ENCODE assay signal across 14 cellular contexts in genomic region chr15:40283615-40284306, GRCh38. TPM values are rescaled to one million over a fixed set of nuclear protein-coding genes. Genes with fewer than 3 reads are reported as not detected.
DNase-seq lines count a peak whose midpoint lies in the region; ATAC-seq and TF ChIP-seq lines count a peak whose summit lies in the region.
"Had no signal": no experiment of that assay in that cellular context is flagged by ENCODE, and none has a peak within 500 bp of the region (broad histone marks: within the 10 kb centered on the region; RNA-seq: fewer than 3 reads in every experiment).

No MANE protein-coding gene starts in this region.

- H3K4me1 Mint-ChIP-seq in natural killer cell: peaks cover 0 to 5% of the 10 kb centered on the region in 2 donors
- peaks cover 2 to 4% of the 10 kb centered on the region in 2 donors for H3K4me1 Mint-ChIP-seq in natural killer cell treated with Interleukin-12 subunit alpha and Interleukin-12 subunit beta and Interleukin-15 and Interleukin-18, amount 100 ng/mL, for 72 hours (ENCODE audit: low read depth in 2 of 2)
- H3K4me1 Mint-ChIP-seq in activated B cell treated with CpG ODN at 0.5 μM for 24 hours: peaks cover 9% of the 10 kb centered on the region
- H3K4me1 Mint-ChIP-seq in memory B cell: no peaks in the 10 kb centered on the region

- H3K36me3 Mint-ChIP-seq in natural killer cell: no peaks in the 10 kb centered on the region
- H3K36me3 Mint-ChIP-seq in natural killer cell treated with Interleukin-12 subunit alpha and Interleukin-12 subunit beta and Interleukin-15 and Interleukin-18, amount 100 ng/mL, for 72 hours: no peaks in the 10 kb centered on the region
- peaks cover 11% of the 10 kb centered on the region for H3K36me3 Mint-ChIP-seq in activated B cell treated with CpG ODN at 0.5 μM for 24 hours (ENCODE audit: low read depth)
- H3K36me3 Mint-ChIP-seq in memory B cell: no peaks in the 10 kb centered on the region

- no peak for DNase-seq in natural killer cell
- no peak for DNase-seq in natural killer cell treated with Interleukin-12 subunit alpha and Interleukin-12 subunit beta and Interleukin-15 and Interleukin-18, amount 100 ng/mL, for 72 hours (ENCODE audit: low spot score)
- no peak for DNase-seq in activated B cell treated with CpG ODN at 0.5 μM for 24 hours
- no peak for DNase-seq in memory B cell (ENCODE audit: low spot score in 2 of 2)
- no peak for DNase-seq in activated CD4-positive, CD25-positive, alpha-beta regulatory T cell treated with anti-CD3 and anti-CD28 coated beads, Interleukin-2, amount 50 U/mL, for 72 hours
- DNase-seq in NCI-H446 treated with DMSO at 0.1 percent for 48 hours (lab: John Stamatoyannopoulos, UW): no peak
- DNase-seq in HT-29 (ENCODE audit: low spot score): no peak
- no peak for DNase-seq in NCI-H1694 (lab: John Stamatoyannopoulos, UW)
- DNase-seq: amniotic stem cell, foreskin keratinocyte, kidney glomerular epithelial cell, NCI-H2029, sigmoid colon had no signal

- no peak for ATAC-seq in natural killer cell
- ATAC-seq in natural killer cell treated with Interleukin-12 subunit alpha and Interleukin-12 subunit beta and Interleukin-15 and Interleukin-18, amount 100 ng/mL, for 72 hours: no peak
- ATAC-seq in activated B cell treated with CpG ODN at 0.5 μM for 24 hours (ENCODE audit: low read depth): no peak
- ATAC-seq in memory B cell (ENCODE audit: low read depth): no peak

- CTCF ChIA-PET in activated B cell treated with CpG ODN at 0.5 μM for 24 hours (lab: Charles Lee): interaction anchor here (1.1 to 3.0 kb wide), 4 partner anchors 10 to 67 kb away, joined by 3 to 13 read pairs (median 10); partner anchors contain the start of gene PLCB2

- H3K27me3 Mint-ChIP-seq in natural killer cell (ENCODE audit: low read depth in 2 of 2) (peaks cover 3 to 20% of the 10 kb centered on the region in 2 donors), activated B cell treated with CpG ODN at 0.5 μM for 24 hours (peaks cover 3% of the 10 kb centered on the region), memory B cell (peaks cover 6% of the 10 kb centered on the region)
- H3K27me3 Mint-ChIP-seq in natural killer cell treated with Interleukin-12 subunit alpha and Interleukin-12 subunit beta and Interleukin-15 and Interleukin-18, amount 100 ng/mL, for 72 hours: peaks cover 3 to 6% of the 10 kb centered on the region in 2 donors

- H3K4me3 Mint-ChIP-seq in natural killer cell (peak overlapping the region; percentile 40), activated B cell treated with CpG ODN at 0.5 μM for 24 hours (peak overlapping the region; percentile 62), memory B cell (peak overlapping the region; percentile 5)
- H3K4me3 Mint-ChIP-seq in natural killer cell treated with Interleukin-12 subunit alpha and Interleukin-12 subunit beta and Interleukin-15 and Interleukin-18, amount 100 ng/mL, for 72 hours: no peak overlapping the region

- POLR2A ChIA-PET in activated B cell treated with CpG ODN at 0.5 μM for 24 hours (lab: Charles Lee): interaction anchor here (0.7 to 2.0 kb wide), 3 partner anchors 9 to 25 kb away, joined by 3 to 14 read pairs (median 5); partner anchors contain the start of gene PLCB2

- no peak for TF ChIP-seq CTCF in natural killer cell (IDR thresholded peaks at IDR 0.05)
- no peak for TF ChIP-seq CTCF in activated B cell treated with CpG ODN at 0.5 μM for 24 hours (IDR thresholded peaks at IDR 0.05)

- no peak overlapping the region for H3K27ac Mint-ChIP-seq in natural killer cell
- H3K27ac Mint-ChIP-seq in natural killer cell treated with Interleukin-12 subunit alpha and Interleukin-12 subunit beta and Interleukin-15 and Interleukin-18, amount 100 ng/mL, for 72 hours: no peak overlapping the region
- H3K27ac Mint-ChIP-seq in activated B cell treated with CpG ODN at 0.5 μM for 24 hours: no peak overlapping the region
- H3K27ac Mint-ChIP-seq in memory B cell: no peak overlapping the region

- intact Hi-C loops in natural killer cell (cut with micrococcal nuclease) (no loop called here), activated B cell treated with CpG ODN at 0.5 μM for 24 hours (cut with micrococcal nuclease) (no loop called here)

- H3K9me3 Mint-ChIP-seq in natural killer cell (no peaks in the 10 kb centered on the region), activated B cell treated with CpG ODN at 0.5 μM for 24 hours (no peaks in the 10 kb centered on the region), memory B cell (no peaks in the 10 kb centered on the region)
- no peaks in the 10 kb centered on the region for H3K9me3 Mint-ChIP-seq in natural killer cell treated with Interleukin-12 subunit alpha and Interleukin-12 subunit beta and Interleukin-15 and Interleukin-18, amount 100 ng/mL, for 72 hours

RNA-seq across cellular contexts. Expression of gene ANKRD63, which starts 0.9 kb away (rescaled TPM):
- total RNA-seq in natural killer cell: not detected
- not detected for total RNA-seq in natural killer cell treated with Interleukin-12 subunit alpha and Interleukin-12 subunit beta and Interleukin-15 and Interleukin-18, amount 100 ng/mL, for 72 hours
- total RNA-seq in activated B cell treated with CpG ODN at 0.5 μM for 24 hours: 0.32 TPM in 1 of 2 replicates, not detected in the other
- total RNA-seq in HT-29 (2014; rRNA removed; shearing (Covaris generic)): not detected in 2 replicates
- total RNA-seq: foreskin keratinocyte, LHCN-M2 had no signal

RNA-seq across cellular contexts. Expression of gene PLCB2, which starts 24.0 kb away (rescaled TPM):
- 100 to 1,000 TPM; 345 to 440 (median 432) TPM for total RNA-seq in natural killer cell
- total RNA-seq in natural killer cell treated with Interleukin-12 subunit alpha and Interleukin-12 subunit beta and Interleukin-15 and Interleukin-18, amount 100 ng/mL, for 72 hours: 100 to 1,000 TPM in 1 of 2 donors, 10 to 100 TPM in 1; 90.5 to 109 TPM
- 109 and 126 TPM in 2 replicates for total RNA-seq in activated B cell treated with CpG ODN at 0.5 μM for 24 hours
- 0.38 and 0.91 TPM in 2 replicates for total RNA-seq in HT-29 (2014; rRNA removed; shearing (Covaris generic))

RNA-seq across cellular contexts. Expression of gene INAFM2, which starts 39.7 kb away (rescaled TPM):
- total RNA-seq in natural killer cell: 10 to 100 TPM; 14.0 to 21.7 (median 15.1) TPM
- total RNA-seq in natural killer cell treated with Interleukin-12 subunit alpha and Interleukin-12 subunit beta and Interleukin-15 and Interleukin-18, amount 100 ng/mL, for 72 hours: 10 to 100 TPM; 16.7 to 17.5 TPM
- total RNA-seq in activated B cell treated with CpG ODN at 0.5 μM for 24 hours: 9.5 TPM in 2 replicates
- 7.9 and 10.2 TPM in 2 replicates for total RNA-seq in HT-29 (2014; rRNA removed; shearing (Covaris generic))

RNA-seq across cellular contexts. Expression of gene PAK6, which starts 44.9 kb away (rescaled TPM):
- total RNA-seq in natural killer cell (10 to 100 TPM in 1 of 3 donors, 1 to 10 TPM in 2; 7.6 to 10.9 (median 7.9) TPM), activated B cell treated with CpG ODN at 0.5 μM for 24 hours (0.34 and 0.40 TPM in 2 replicates)
- 1 to 10 TPM; 1.9 to 2.9 TPM for total RNA-seq in natural killer cell treated with Interleukin-12 subunit alpha and Interleukin-12 subunit beta and Interleukin-15 and Interleukin-18, amount 100 ng/mL, for 72 hours
- total RNA-seq in HT-29 (2014; rRNA removed; shearing (Covaris generic)): 6.4 and 17.7 TPM in 2 replicates

RNA-seq across cellular contexts. Expression of gene CCDC9B, which starts 57.0 kb away (rescaled TPM):
- total RNA-seq in natural killer cell (1 to 10 TPM; 4.4 to 5.3 (median 4.7) TPM), activated B cell treated with CpG ODN at 0.5 μM for 24 hours (0.91 and 2.1 TPM in 2 replicates)
- under 1 TPM; 0.29 to 0.47 TPM for total RNA-seq in natural killer cell treated with Interleukin-12 subunit alpha and Interleukin-12 subunit beta and Interleukin-15 and Interleukin-18, amount 100 ng/mL, for 72 hours
- total RNA-seq in HT-29 (2014; rRNA removed; shearing (Covaris generic)): 15.3 and 16.4 TPM in 2 replicates

Comparison
In these comparisons a context has a peak if more than half of its experiments do, and no peak if none do; other contexts are left out.
1. RNA of gene PLCB2, which starts 24.0 kb away (total RNA-seq): 345 to 440 TPM in natural killer cell, 109 to 126 TPM in activated B cell treated with CpG ODN at 0.5 μM for 24 hours and 90.5 to 109 TPM in natural killer cell treated with Interleukin-12 subunit alpha and Interleukin-12 subunit beta and Interleukin-15 and Interleukin-18, amount 100 ng/mL, for 72 hours; 0.38 to 0.91 TPM in HT-29; every median in the first group is over 10 times any median in the second.